Comparison of ENCODE assay signal across 1 cellular context in the genomic region with DNA sequence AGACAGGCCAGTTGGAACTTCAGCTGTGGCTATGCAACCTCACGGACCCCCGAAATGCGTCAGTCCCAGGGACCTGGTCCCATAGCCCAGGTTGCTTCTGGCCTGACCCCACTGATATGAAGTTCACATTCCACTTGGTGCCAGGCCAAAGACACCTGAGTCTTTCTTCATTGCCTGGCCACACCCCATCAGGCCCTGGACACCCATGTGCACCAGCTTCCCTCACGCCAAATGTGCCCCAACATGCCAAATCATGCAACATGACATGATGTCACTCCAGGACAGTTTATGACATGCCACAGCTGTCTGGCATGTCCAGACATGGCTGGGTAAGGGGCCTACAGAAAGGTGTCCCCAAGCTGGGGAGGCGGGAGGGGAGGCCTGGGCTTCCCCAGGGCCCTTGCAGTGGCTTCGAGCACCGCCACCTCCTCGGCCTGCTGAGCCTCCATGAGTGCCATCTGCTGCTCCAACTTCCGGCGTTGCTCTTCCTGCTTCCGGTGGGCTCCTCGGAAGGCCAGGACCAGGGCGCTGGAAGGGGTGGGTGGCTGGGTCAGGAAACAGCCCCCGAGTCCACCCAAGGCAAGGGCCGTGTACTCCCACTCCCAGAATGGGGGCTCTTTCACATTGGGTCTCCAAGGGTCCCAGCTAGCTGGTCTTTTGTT.
TF ChIP-seq lines count a peak whose summit lies in the region.

No MANE protein-coding gene starts in this region.

TF ChIP-seq in IMR-90, 13 proteins besides CTCF, POLR2A, EP300 and RAD21:
- TF ChIP-seq USF2 (IDR thresholded peaks at IDR 0.05; ENCODE audit: low read depth, low read length) = no peak
